8 cellular contexts compared by ENCODE assay signal in the genomic region with DNA sequence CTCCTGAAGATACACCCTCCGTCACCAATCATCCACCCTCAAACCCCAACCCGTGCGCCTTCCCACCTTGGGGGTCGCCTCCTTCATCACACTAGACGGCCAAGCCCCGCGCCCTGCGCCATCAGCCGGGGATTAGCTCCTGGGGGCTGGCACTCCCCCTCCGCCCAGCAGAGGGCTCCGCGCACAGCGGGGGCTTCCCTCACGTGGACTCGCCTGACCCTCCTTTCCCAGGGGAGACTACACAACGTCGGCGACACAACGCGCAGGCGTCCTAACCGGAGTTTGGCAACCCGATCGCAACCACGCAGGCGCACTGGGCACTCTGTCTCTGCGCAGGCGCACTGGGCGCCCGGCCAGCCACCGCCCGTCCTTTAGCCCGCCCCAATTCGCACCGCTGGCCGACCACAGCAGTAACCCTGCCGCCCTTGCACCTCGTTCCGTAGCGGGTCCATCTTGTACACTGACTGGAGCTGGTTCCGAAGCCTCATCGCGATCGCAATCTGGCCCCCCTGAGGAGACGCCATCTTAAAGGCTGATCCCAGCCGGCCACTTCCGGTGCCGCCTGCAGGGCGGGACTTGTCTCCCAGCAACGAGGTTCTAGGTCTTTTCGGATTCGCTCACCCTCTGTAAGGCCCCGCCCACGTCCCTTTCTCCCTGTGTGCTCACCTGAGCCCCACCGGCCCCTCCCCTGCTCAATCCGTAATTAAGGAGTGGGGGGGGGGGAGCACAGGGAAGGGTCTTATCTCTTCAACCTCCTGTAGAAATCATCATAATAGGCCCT. TPM values are rescaled to one million over a fixed set of nuclear protein-coding genes. Genes with fewer than 3 reads are reported as not detected.
DNase-seq lines count a peak whose midpoint lies in the region; ATAC-seq and TF ChIP-seq lines count a peak whose summit lies in the region.

A gene (minus strand): TSS at position 551 of the 781 bp plus-strand sequence. CDS start 27 bp downstream, at position 524.

- H3K27me3 ChIP-seq in Panc1 (ENCODE audit: control insufficient read depth, insufficient read depth, low read length) (no peaks in the 10 kb centered on the region), muscle layer of duodenum (ENCODE audit: low read depth, low read length) (peaks cover 19% of the 10 kb centered on the region)

- no peaks in the 10 kb centered on the region for H3K9me3 Mint-ChIP-seq in activated T-cell treated with anti-CD3 and anti-CD28 coated beads, Interleukin-2, amount 50 U/mL, for 4 hours

- POLR2A ChIA-PET in Panc1 (lab: Charles Lee) = no interaction called here

- BruUV-seq in Panc1 (replicated peaks; lab: Mats Ljungman, UMichigan) = no TSS peak

- ATAC-seq in GM21723 (IDR thresholded peaks at IDR 0.05; ENCODE audit: unreplicated experiment) (peak; percentile 88), Panc1 (peak; percentile 84), esophagus mucosa (peak; percentile 95)
- ATAC-seq in activated T-cell treated with anti-CD3 and anti-CD28 coated beads, Interleukin-2, amount 50 U/mL, for 4 hours = peak; percentile 95 to 96

- H3K9me3 ChIP-seq in Panc1 (ENCODE audit: control insufficient read depth, insufficient read depth, low read depth, low read length) (no peaks in the 10 kb centered on the region), muscle layer of duodenum (ENCODE audit: control insufficient read depth in 1 of 2, low read length in 2 of 2) (no peaks in the 10 kb centered on the region)

- peaks cover 18% of the 10 kb centered on the region for H3K36me3 Mint-ChIP-seq in activated T-cell treated with anti-CD3 and anti-CD28 coated beads, Interleukin-2, amount 50 U/mL, for 4 hours (ENCODE audit: insufficient read depth)

- DNase-seq in DMS79 treated with DMSO at 0.1 percent for 48 hours (lab: John Stamatoyannopoulos, UW) (peak; percentile 97), KG1 (lab: John Stamatoyannopoulos, UW) (peak; percentile 97), Panc1 (ENCODE audit: low read depth, low spot score) (peak; percentile 95)
- DNase-seq in activated T-cell treated with anti-CD3 and anti-CD28 coated beads, Interleukin-2, amount 50 U/mL, for 4 hours = peak; percentile 99
- DNase-seq in stimulated activated CD8-positive, alpha-beta memory T cell treated with anti-CD3 and anti-CD28 coated beads, Interleukin-7, amount 100 ng/mL, for 4 hours (ENCODE audit: low read depth in 2 of 2) = peak; percentile 98

- in situ Hi-C loops in Panc1 (cut with HindIII; ENCODE audit: low pct_unique_long_range_greater_than_20kb, low sequenced_read_pairs) = no loop called here

- peak within 1 kb of the TSS; percentile 99 for H3K4me3 Mint-ChIP-seq in activated T-cell treated with anti-CD3 and anti-CD28 coated beads, Interleukin-2, amount 50 U/mL, for 4 hours

- H3K27ac ChIP-seq in Panc1 (ENCODE audit: low read length) = peak within 1 kb of the TSS; percentile 98
- H3K27ac ChIP-seq in muscle layer of duodenum (ENCODE audit: low read length) = peak within 1 kb of the TSS; percentile 98

- peak; percentile 80; the same call in 1 of the 2 replicates for TF ChIP-seq CTCF in Panc1 (IDR thresholded peaks at IDR 0.05)

- CTCF ChIA-PET in Panc1 (lab: Charles Lee) = no interaction called here

- H3K4me1 ChIP-seq in Panc1 (ENCODE audit: control insufficient read depth, insufficient read depth, low read length) (peaks cover 25% of the 10 kb centered on the region), muscle layer of duodenum (ENCODE audit: control insufficient read depth in 1 of 2, insufficient read depth in 2 of 2, low read length in 2 of 2) (peaks cover 19 to 51% of the 10 kb centered on the region in 2 donors)

- H3K4me3 ChIP-seq in Panc1 (ENCODE audit: low read depth in 2 of 2, low read length in 2 of 2) (peak within 1 kb of the TSS; percentile 86 to 94), muscle layer of duodenum (ENCODE audit: low read depth in 1 of 2, low read length in 2 of 2) (peak within 1 kb of the TSS; percentile 86 to 88)

- peaks cover 43% of the 10 kb centered on the region for H3K4me1 Mint-ChIP-seq in activated T-cell treated with anti-CD3 and anti-CD28 coated beads, Interleukin-2, amount 50 U/mL, for 4 hours (ENCODE audit: low read depth)

- H3K36me3 ChIP-seq in Panc1 (ENCODE audit: control insufficient read depth, insufficient read depth, low read length) (peaks cover 4% of the 10 kb centered on the region), muscle layer of duodenum (ENCODE audit: control insufficient read depth in 1 of 2, insufficient read depth in 2 of 2, low read length in 2 of 2) (peaks cover 13 to 26% of the 10 kb centered on the region in 2 donors)

- peaks cover 41% of the 10 kb centered on the region for H3K27me3 Mint-ChIP-seq in activated T-cell treated with anti-CD3 and anti-CD28 coated beads, Interleukin-2, amount 50 U/mL, for 4 hours (ENCODE audit: low read depth)

- intact Hi-C loops in Panc1 (cut with micrococcal nuclease; ENCODE audit: unreplicated experiment) = loop anchor here (10.0 kb wide), 1 partner anchor 77 kb away; no protein-coding TSS in a partner anchor

RNA-seq across cellular contexts. Expression of the gene that starts here (rescaled TPM):
- total RNA-seq in Panc1 (2021; ENCODE audit: unreplicated experiment) (36.8 TPM), esophagus mucosa (20.6 TPM)
- polyA plus RNA-seq in Panc1 (2012; ENCODE audit: insufficient read length) = 27.7 TPM
- 10 to 100 TPM; 21.7 to 32.4 (median 28.8) TPM for total RNA-seq in activated T-cell treated with anti-CD3 and anti-CD28 coated beads, Interleukin-2, amount 50 U/mL, for 4 hours

Comparison
In these comparisons a context has a peak if more than half of its experiments do, and no peak if none do; other contexts are left out.
1. Peak in every context shown above with its lines: DNase-seq, ATAC-seq, H3K4me3 ChIP-seq and H3K27ac ChIP-seq.